8 cellular contexts compared by ENCODE assay signal in genomic region chr7:148772297-148773089, GRCh38.
DNase-seq lines count a peak whose midpoint lies in the region; ATAC-seq, FAIRE-seq and TF ChIP-seq lines count a peak whose summit lies in the region.

No MANE protein-coding gene starts in this region.

- intact Hi-C loops in HepG2 (cut with micrococcal nuclease; ENCODE audit: unreplicated experiment): no loop called here

- CTCF ChIA-PET in HepG2 (lab: Yijun Ruan, JAX; ENCODE audit: low intra/inter-chr PET ratio, low total read pairs): no interaction called here

- no peak for TF ChIP-seq POLR2A in upper lobe of left lung (IDR thresholded peaks at IDR 0.05)
- TF ChIP-seq POLR2A in HepG2 (IDR thresholded peaks at IDR 0.05; ENCODE audit: insufficient read depth in 1 of 2, low read depth in 2 of 2, low read length in 2 of 2): no peak

- H2AFZ ChIP-seq in HepG2 (ENCODE audit: low read length): no peak overlapping the region

- TF ChIP-seq EP300 in upper lobe of left lung (IDR thresholded peaks at IDR 0.05) (no peak), HepG2 (IDR thresholded peaks at IDR 0.05; ENCODE audit: low read depth in 2 of 2, low read length in 2 of 2) (no peak), HepG2 (CRISPR knock-in tag; IDR thresholded peaks at IDR 0.05; ENCODE audit: borderline replicate concordance) (no peak)

- POLR2A ChIA-PET in HepG2 (lab: Yijun Ruan, JAX): no interaction called here

- H3K36me3 ChIP-seq in upper lobe of left lung (peaks cover 5 to 79% (median 25%) of the 10 kb centered on the region in 4 donors), HepG2 (replicated peaks in 1 of 2; ENCODE audit: control insufficient read depth in 1 of 2, insufficient read depth in 2 of 2, low read length in 2 of 2) (peaks cover 6 to 77% of the 10 kb centered on the region in 2 experiments)

- H3K27ac ChIP-seq in upper lobe of left lung (no peak overlapping the region), HepG2 (ENCODE audit: extremely low read length, insufficient read depth, low read length) (no peak overlapping the region)

- H4K20me1 ChIP-seq in HepG2 (ENCODE audit: insufficient read depth, low read length): no peaks in the 10 kb centered on the region

- no peaks in the 10 kb centered on the region for H3K79me2 ChIP-seq in HepG2 (ENCODE audit: insufficient read depth, low read length)

- WGBS in upper lobe of left lung, 2 donors: 89 to 92% methylated on average over 8 of the region's 8 CpGs
- 95% methylated on average over 8 of the region's 8 CpGs for WGBS in HepG2 (ENCODE audit: low lambda C conversion rate)

- no TSS peak for BruUV-seq in HepG2 (replicated peaks; lab: Mats Ljungman, UMichigan)

- H3K4me3 ChIP-seq in retinal pigment epithelial cell (ENCODE audit: low read length) (no peak overlapping the region), upper lobe of left lung (no peak overlapping the region), HepG2 (replicated peaks in 1 of 3; ENCODE audit: insufficient read depth in 1 of 3, low read depth in 2 of 3, low read length in 3 of 3) (no peak overlapping the region)

- no peak overlapping the region for H3K4me2 ChIP-seq in HepG2 (ENCODE audit: low read depth, low read length)

- H3K9me3 ChIP-seq in upper lobe of left lung (no peaks in the 10 kb centered on the region), HepG2 (ENCODE audit: low read length) (no peaks in the 10 kb centered on the region)

- no peak for TF ChIP-seq RAD21 in HepG2 (CRISPR knock-in tag; IDR thresholded peaks at IDR 0.05)

- no peak for FAIRE-seq in HepG2 (lab: Jason Lieb, UNC)

- in situ Hi-C loops in HepG2 (cut with HindIII; ENCODE audit: extremely low pct_ligation_motif_present, low pct_unique_long_range_greater_than_20kb): no loop called here

- ATAC-seq in HG03097 (IDR thresholded peaks at IDR 0.05; ENCODE audit: low FRiP score, unreplicated experiment) (no peak), upper lobe of left lung (ENCODE audit: low FRiP score in 2 of 2) (no peak), HepG2 (no peak)

- H3K27me3 ChIP-seq in upper lobe of left lung: no peaks in the 10 kb centered on the region
- no peaks in the 10 kb centered on the region for H3K27me3 ChIP-seq in HepG2 (ENCODE audit: control insufficient read depth in 1 of 2, insufficient read depth in 2 of 2, low read length in 2 of 2)

- H3K4me1 ChIP-seq in upper lobe of left lung (no peaks in the 10 kb centered on the region), HepG2 (ENCODE audit: insufficient read depth, low read length) (no peaks in the 10 kb centered on the region)

- peak; percentile 83 for DNase-seq in DMS 273 (lab: John Stamatoyannopoulos, UW; ENCODE audit: unreplicated experiment)
- DNase-seq in NCI-H524 treated with DMSO at 0.1 percent for 48 hours (lab: John Stamatoyannopoulos, UW): peak; percentile 51
- DNase-seq in brain pericyte (ENCODE audit: low read depth, low spot score): peak; percentile 37
- peak; percentile 61 for DNase-seq in retinal pigment epithelial cell (ENCODE audit: low read depth)
- DNase-seq in cerebellar cortex (ENCODE audit: low spot score): no peak
- DNase-seq in upper lobe of left lung: no peak
- DNase-seq in HepG2 (ENCODE audit: low spot score): no peak

- no peak overlapping the region for H3K9ac ChIP-seq in HepG2 (ENCODE audit: insufficient read depth, low read depth, low read length)

- TF ChIP-seq CTCF in retinal pigment epithelial cell (conservative IDR thresholded peaks at IDR 0.05; ENCODE audit: low read depth, low read length): no peak
- no peak for TF ChIP-seq CTCF in upper lobe of left lung (IDR thresholded peaks at IDR 0.05)
- no peak for TF ChIP-seq CTCF in HepG2 (CRISPR knock-in tag; IDR thresholded peaks at IDR 0.05)

TF ChIP-seq in HepG2, 621 proteins besides CTCF, POLR2A, EP300 and RAD21:
- TF ChIP-seq BCL6 (CRISPR knock-in tag; IDR thresholded peaks at IDR 0.05): no peak

Comparison
In these comparisons a context has a peak if more than half of its experiments do, and no peak if none do; other contexts are left out.
1. DNase-seq: peak in DMS 273 (single experiment), NCI-H524 treated with DMSO at 0.1 percent for 48 hours (single experiment), brain pericyte (single experiment) and retinal pigment epithelial cell (single experiment); none in cerebellar cortex (single experiment), upper lobe of left lung (0 of 2) and HepG2 (single experiment).